18 cellular contexts compared by ENCODE assay signal in the genomic region with DNA sequence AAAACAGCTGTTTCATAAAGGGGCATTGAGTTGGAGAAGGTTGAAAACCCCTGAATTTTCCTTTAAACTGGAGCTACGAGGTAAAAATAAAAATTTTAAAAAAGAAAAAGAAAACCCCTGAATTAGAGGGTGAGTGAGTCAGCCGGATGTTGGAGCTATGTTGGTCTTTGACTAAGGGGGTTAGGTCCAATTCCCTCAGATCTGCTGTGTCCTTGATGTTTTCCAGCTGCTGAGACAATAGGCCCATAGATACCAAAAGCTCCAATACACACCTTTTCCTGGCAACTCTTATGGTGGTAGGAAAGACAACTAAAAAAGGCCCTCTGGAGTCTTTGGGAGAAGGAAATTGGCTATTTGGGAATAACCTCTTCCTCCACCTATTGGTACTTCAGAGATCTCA.
DNase-seq lines count a peak whose midpoint lies in the region; ATAC-seq and TF ChIP-seq lines count a peak whose summit lies in the region.
"Had no signal": no experiment of that assay in that cellular context is flagged by ENCODE, and none has a peak within 500 bp of the region (broad histone marks: within the 10 kb centered on the region; RNA-seq: fewer than 3 reads in every experiment).

No MANE protein-coding gene starts in this region.

- H2BK12ac ChIP-seq in mesenchymal stem cell (ENCODE audit: low read length in 2 of 2), result peak overlapping the region in 1 of 2 experiments; percentile 49

- H3K9ac ChIP-seq in mesenchymal stem cell (ENCODE audit: low read length), result no peak overlapping the region

- H3K9me3 ChIP-seq in MG63, result no peaks in the 10 kb centered on the region
- H3K9me3 ChIP-seq in mesenchymal stem cell (ENCODE audit: control insufficient read depth, low read length), result no peaks in the 10 kb centered on the region
- H3K9me3 ChIP-seq: adrenal gland, vagina had no signal

- H2BK120ac ChIP-seq in mesenchymal stem cell (ENCODE audit: low read depth, low read length), result no peak overlapping the region

- H3K79me1 ChIP-seq in mesenchymal stem cell (replicated peaks; ENCODE audit: low read length, poor library complexity, severe bottlenecking), result peaks cover 3% of the 10 kb centered on the region

- H3K36me3 ChIP-seq in MG63 (no peaks in the 10 kb centered on the region), mesenchymal stem cell (ENCODE audit: control insufficient read depth in 1 of 2, insufficient read depth in 2 of 2, low read depth in 1 of 2, low read length in 2 of 2) (peaks cover 0 to 4% of the 10 kb centered on the region in 2 experiments)
- H3K36me3 ChIP-seq: adrenal gland, vagina, WERI-Rb-1 had no signal

- H3K14ac ChIP-seq in mesenchymal stem cell (ENCODE audit: low read length in 2 of 2), result no peak overlapping the region

- H3K18ac ChIP-seq in mesenchymal stem cell (ENCODE audit: low read depth in 1 of 2, low read length in 2 of 2), result no peak overlapping the region

- whole genome bisulfite sequencing in mesenchymal stem cell, result 53% methylated on average over 2 of the region's 2 CpGs

- H4K91ac ChIP-seq in mesenchymal stem cell (ENCODE audit: low read length), result no peak overlapping the region

- peaks cover 23% of the 10 kb centered on the region for H3K4me1 ChIP-seq in mesenchymal stem cell (ENCODE audit: control insufficient read depth, insufficient read depth, low read depth, low read length)

- peak overlapping the region in 1 of 2 experiments; percentile 24 for H3K4ac ChIP-seq in mesenchymal stem cell (ENCODE audit: low read depth in 1 of 2, low read length in 2 of 2)

- peak overlapping the region; percentile 34 for H3K27ac ChIP-seq in mesenchymal stem cell (ENCODE audit: low read length, poor library complexity, severe bottlenecking)
- H3K27ac ChIP-seq: vagina, WERI-Rb-1 had no signal

- DNase-seq in AG10803 (ENCODE audit: low read depth) (peak; percentile 41), MG63 (peak; percentile 49), chondrocyte (ENCODE audit: low spot score) (no peak), mesenchymal stem cell (peak; percentile 51), RKO (ENCODE audit: low spot score) (no peak), middle frontal gyrus (ENCODE audit: extremely low spot score, low spot score) (no peak)
- DNase-seq in effector CD4-positive, alpha-beta T cell, result no peak
- DNase-seq: activated CD4-positive, alpha-beta memory T cell treated with anti-CD3 and anti-CD28 coated beads, Interleukin-2, amount 10 ng/mL, durations not matched to agents 7 days and 5 days; adrenal gland; AML-193; NCI-H187; NCI-H446 treated with DMSO at 0.1 percent for 48 hours; stimulated activated naive CD8-positive, alpha-beta T cell treated with anti-CD3 and anti-CD28 coated beads, Interleukin-15, Interleukin-2, amounts not matched to agents 100 U/mL and 50 U/mL, for 24 hours; WERI-Rb-1 had no signal

- no peaks in the 10 kb centered on the region for H3K9me3 Mint-ChIP-seq in chondrocyte (ENCODE audit: low read depth)
- H3K9me3 Mint-ChIP-seq: activated CD4-positive, alpha-beta memory T cell treated with anti-CD3 and anti-CD28 coated beads, Interleukin-2, amount 10 ng/mL, durations not matched to agents 7 days and 5 days; dendritic cell treated with granulocyte-macrophage colony-stimulating factor and Interleukin-4, amounts not matched to agents 40 ng/mL and 50 ng/mL, for 4 days had no signal

- peak overlapping the region; percentile 96 for H2AK5ac ChIP-seq in mesenchymal stem cell (ENCODE audit: low read length, severe bottlenecking)

- no peaks in the 10 kb centered on the region for H3K27me3 Mint-ChIP-seq in chondrocyte (ENCODE audit: low read depth)
- H3K27me3 Mint-ChIP-seq: activated CD4-positive, alpha-beta memory T cell treated with anti-CD3 and anti-CD28 coated beads, Interleukin-2, amount 10 ng/mL, durations not matched to agents 7 days and 5 days; dendritic cell treated with granulocyte-macrophage colony-stimulating factor and Interleukin-4, amounts not matched to agents 40 ng/mL and 50 ng/mL, for 4 days; progenitor cell of endocrine pancreas had no signal

- peak overlapping the region; percentile 96 for H3K27ac Mint-ChIP-seq in chondrocyte (ENCODE audit: unreplicated experiment)
- H3K27ac Mint-ChIP-seq: activated CD4-positive, alpha-beta memory T cell treated with anti-CD3 and anti-CD28 coated beads, Interleukin-2, amount 10 ng/mL, durations not matched to agents 7 days and 5 days; dendritic cell treated with granulocyte-macrophage colony-stimulating factor and Interleukin-4, amounts not matched to agents 40 ng/mL and 50 ng/mL, for 4 days; progenitor cell of endocrine pancreas had no signal

- H3K4me2 ChIP-seq in mesenchymal stem cell (ENCODE audit: low read length, poor library complexity, severe bottlenecking), result no peak overlapping the region

- H3K4me1 Mint-ChIP-seq in chondrocyte (ENCODE audit: low read depth), result peaks cover 82% of the 10 kb centered on the region
- H3K4me1 Mint-ChIP-seq: activated CD4-positive, alpha-beta memory T cell treated with anti-CD3 and anti-CD28 coated beads, Interleukin-2, amount 10 ng/mL, durations not matched to agents 7 days and 5 days had no signal

- H3K4me3 Mint-ChIP-seq in chondrocyte (ENCODE audit: unreplicated experiment), result no peak overlapping the region
- H3K4me3 Mint-ChIP-seq: activated CD4-positive, alpha-beta memory T cell treated with anti-CD3 and anti-CD28 coated beads, Interleukin-2, amount 10 ng/mL, durations not matched to agents 7 days and 5 days; dendritic cell treated with granulocyte-macrophage colony-stimulating factor and Interleukin-4, amounts not matched to agents 40 ng/mL and 50 ng/mL, for 4 days had no signal

- H2AFZ ChIP-seq in mesenchymal stem cell (ENCODE audit: low read depth, low read length), result no peak overlapping the region

- TF ChIP-seq CTCF in AG10803 (conservative IDR thresholded peaks at IDR 0.05; ENCODE audit: low read length) (no peak; the same call in 1 of the 2 replicates), chondrocyte (IDR thresholded peaks at IDR 0.05) (no peak)

- H3K36me3 Mint-ChIP-seq in chondrocyte (ENCODE audit: low read depth), result peaks cover 13% of the 10 kb centered on the region

- H2BK15ac ChIP-seq in mesenchymal stem cell (ENCODE audit: low read depth, poor library complexity, severe bottlenecking), result no peak overlapping the region

- no peak for ATAC-seq in GM21360 (IDR thresholded peaks at IDR 0.05; ENCODE audit: unreplicated experiment)
- ATAC-seq: stimulated activated naive CD8-positive, alpha-beta T cell treated with anti-CD3 and anti-CD28 coated beads, Interleukin-15, Interleukin-2, amounts not matched to agents 100 U/mL and 50 U/mL, for 24 hours had no signal

- H3K4me3 ChIP-seq in AG10803 (ENCODE audit: low read length) (no peak overlapping the region), MG63 (no peak overlapping the region), mesenchymal stem cell (ENCODE audit: insufficient read depth in 1 of 2, low read depth in 1 of 2, low read length in 2 of 2) (no peak overlapping the region)
- H3K4me3 ChIP-seq: adrenal gland, vagina had no signal

- H3K27me3 ChIP-seq in MG63, result no peaks in the 10 kb centered on the region
- no peaks in the 10 kb centered on the region for H3K27me3 ChIP-seq in mesenchymal stem cell (ENCODE audit: control insufficient read depth in 1 of 2, insufficient read depth in 1 of 2, low read length in 2 of 2)
- H3K27me3 ChIP-seq: adrenal gland, vagina had no signal

- no peak overlapping the region for H2BK5ac ChIP-seq in mesenchymal stem cell (ENCODE audit: low read depth, low read length, poor library complexity, severe bottlenecking)

- no peak overlapping the region for H4K8ac ChIP-seq in mesenchymal stem cell (ENCODE audit: low read length)

- H3K23ac ChIP-seq in mesenchymal stem cell (ENCODE audit: low read length in 2 of 2), result no peak overlapping the region

Comparison
In these comparisons a context has a peak if more than half of its experiments do, and no peak if none do; other contexts are left out.
1. DNase-seq: peak in AG10803 (single experiment), MG63 (single experiment) and mesenchymal stem cell (single experiment); none in chondrocyte (single experiment), RKO (single experiment), middle frontal gyrus (single experiment) and effector CD4-positive, alpha-beta T cell (single experiment).